Comparison of ENCODE assay signal across 28 cellular contexts in the genomic region with DNA sequence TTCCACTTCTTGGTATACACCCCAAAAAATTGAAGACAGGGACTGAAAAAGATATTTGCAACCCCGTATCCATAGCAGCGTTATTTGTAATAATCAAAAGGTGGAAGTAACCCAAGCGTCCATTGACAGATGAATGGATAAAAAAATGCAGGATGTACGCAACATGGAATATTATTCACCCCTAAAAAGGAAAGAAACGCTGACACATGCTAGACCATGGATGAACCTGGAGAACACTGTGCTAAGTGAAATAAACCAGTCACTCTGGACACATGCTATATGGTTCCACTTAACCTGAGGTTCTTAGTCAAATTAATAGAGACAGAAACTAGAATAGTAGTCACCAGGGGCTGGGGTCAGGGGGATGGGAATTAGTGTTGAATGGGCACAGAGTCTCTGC. TPM values are rescaled to one million over a fixed set of nuclear protein-coding genes. Genes with fewer than 3 reads are reported as not detected.
DNase-seq lines count a peak whose midpoint lies in the region; ATAC-seq, FAIRE-seq and TF ChIP-seq lines count a peak whose summit lies in the region.
"Had no signal": no experiment of that assay in that cellular context is flagged by ENCODE, and none has a peak within 500 bp of the region (broad histone marks: within the 10 kb centered on the region; RNA-seq: fewer than 3 reads in every experiment).

No MANE protein-coding gene starts in this region.

- H2BK12ac ChIP-seq in H1 (ENCODE audit: low read depth, low read length) = no peak overlapping the region

- no peak overlapping the region for H3K4ac ChIP-seq in H1 (replicated peaks; ENCODE audit: insufficient read length, low read depth, low read length)

- no peaks in the 10 kb centered on the region for H3K9me3 Mint-ChIP-seq in natural killer cell treated with Interleukin-12 subunit alpha and Interleukin-12 subunit beta and Interleukin-15 and Interleukin-18, amount 100 ng/mL, for 72 hours
- H3K9me3 Mint-ChIP-seq: CD4-positive, alpha-beta T cell; CD8-positive, alpha-beta T cell had no signal

- TF ChIP-seq EP300 in A549 (IDR thresholded peaks at IDR 0.05) = no peak
- TF ChIP-seq EP300 in H1 (IDR thresholded peaks at IDR 0.05; ENCODE audit: borderline replicate concordance in 1 of 2, low read depth in 2 of 2, low read length in 2 of 2) = no peak

- H3K27me3 Mint-ChIP-seq in natural killer cell treated with Interleukin-12 subunit alpha and Interleukin-12 subunit beta and Interleukin-15 and Interleukin-18, amount 100 ng/mL, for 72 hours = peaks cover 0 to 2% of the 10 kb centered on the region in 2 donors
- H3K27me3 Mint-ChIP-seq: CD4-positive, alpha-beta T cell had no signal

- H3K79me2 ChIP-seq in H1 (ENCODE audit: control insufficient read depth in 1 of 2, insufficient read depth in 2 of 2, low read length in 2 of 2) = no peaks in the 10 kb centered on the region

- in situ Hi-C loops in Panc1 (cut with HindIII; ENCODE audit: low pct_unique_long_range_greater_than_20kb, low sequenced_read_pairs) = no loop called here

- H3K4me2 ChIP-seq in A549 (no peak overlapping the region), H1 (ENCODE audit: insufficient read depth in 1 of 2, low read depth in 2 of 2, low read length in 2 of 2) (no peak overlapping the region)

- H3K79me1 ChIP-seq in H1 (ENCODE audit: low read depth, low read length) = peaks cover 3% of the 10 kb centered on the region; the same call in 1 of the 2 replicates

- whole genome bisulfite sequencing in A549 (ENCODE audit: missing lambda C conversion rate) = 93% methylated on average over 5 of the region's 5 CpGs
- WGBS in H1 (ENCODE audit: extremely low coverage in 1 of 2, insufficient coverage in 1 of 2, insufficient read length in 1 of 2, insufficient replicate concordance in 2 of 2, low coverage in 1 of 2, low lambda C conversion rate in 2 of 2, missing lambda C conversion rate in 1 of 2), 2 experiments = 95% methylated on average over 5 of the region's 5 CpGs; no CpG with 5 or more reads in 1 of the 2 experiments

- H4K91ac ChIP-seq in H1 (replicated peaks; ENCODE audit: insufficient read length, low read length) = no peak overlapping the region

- H3K27ac ChIP-seq in A549 (no peak overlapping the region), HEK293 (ENCODE audit: extremely low read depth, low read depth, low read length) (no peak overlapping the region), Panc1 (ENCODE audit: low read length) (no peak overlapping the region), H1 (ENCODE audit: low read depth, low read length) (no peak overlapping the region), RWPE1 (no peak overlapping the region)
- H3K27ac ChIP-seq: 22Rv1 had no signal

- H3K4me1 Mint-ChIP-seq in natural killer cell treated with Interleukin-12 subunit alpha and Interleukin-12 subunit beta and Interleukin-15 and Interleukin-18, amount 100 ng/mL, for 72 hours (ENCODE audit: low read depth in 2 of 2) = no peaks in the 10 kb centered on the region

- H2AFZ ChIP-seq in H1 (ENCODE audit: low read length) = no peak overlapping the region

- TF ChIP-seq CTCF in A549 (IDR thresholded peaks at IDR 0.05) = no peak
- no peak for TF ChIP-seq CTCF in HEK293 (tag by site-specific recombination; IDR thresholded peaks at IDR 0.05)
- no peak for TF ChIP-seq CTCF in Panc1 (IDR thresholded peaks at IDR 0.05)
- no peak for TF ChIP-seq CTCF in H1 (IDR thresholded peaks at IDR 0.05; ENCODE audit: control extremely low read depth in 1 of 3, insufficient read depth in 1 of 3, low read depth in 1 of 3, low read length in 3 of 3)
- TF ChIP-seq CTCF in RWPE1 (conservative IDR thresholded peaks at IDR 0.05; ENCODE audit: low read depth) = no peak

- CTCF ChIA-PET in A549 (lab: Yijun Ruan, JAX) = interaction anchor here (1.0 to 6.6 kb wide), 2 partner anchors 16 to 44 kb away, joined by 4 to 55 read pairs; no protein-coding TSS in a partner anchor
- CTCF ChIA-PET in HEK293 (lab: Yijun Ruan, JAX) = no interaction called here
- CTCF ChIA-PET in Panc1 (lab: Charles Lee) = no interaction called here
- CTCF ChIA-PET in H1 (lab: Charles Lee; ENCODE audit: partially characterized antibody) = interaction anchor here (0.7 to 3.9 kb wide), 2 partner anchors 15 to 375 kb away, joined by 3 to 15 read pairs; no protein-coding TSS in a partner anchor
- CTCF ChIA-PET in RWPE1 (lab: Yijun Ruan, JAX) = interaction anchor here (0.6 to 0.8 kb wide), 2 partner anchors 15 to 1673 kb away, joined by 3 to 4 read pairs; no protein-coding TSS in a partner anchor

- no peak for FAIRE-seq in A549 (lab: Jason Lieb, UNC)
- FAIRE-seq in H1 (lab: Jason Lieb, UNC) = no peak
- FAIRE-seq: D721Med, GM12878, GM12892, GM18507 had no signal

- no peak overlapping the region for H3K27ac Mint-ChIP-seq in natural killer cell treated with Interleukin-12 subunit alpha and Interleukin-12 subunit beta and Interleukin-15 and Interleukin-18, amount 100 ng/mL, for 72 hours
- H3K27ac Mint-ChIP-seq: CD4-positive, alpha-beta T cell; CD8-positive, alpha-beta T cell had no signal

- no peak overlapping the region for H2BK120ac ChIP-seq in H1 (replicated peaks; ENCODE audit: low read depth, low read length)

- H2BK20ac ChIP-seq in H1 (ENCODE audit: low read length) = no peak overlapping the region

- no peak overlapping the region for H3K56ac ChIP-seq in H1 (replicated peaks; ENCODE audit: insufficient read length, low read depth, low read length)

- intact Hi-C loops in Panc1 (cut with micrococcal nuclease; ENCODE audit: unreplicated experiment) = no loop called here

- H3K18ac ChIP-seq in H1 (ENCODE audit: extremely low read depth, low read length) = no peak overlapping the region

- TSS peak; percentile 43 for BruUV-seq in Panc1 (replicated peaks; lab: Mats Ljungman, UMichigan)

- H3K4me3 ChIP-seq in A549 = no peak overlapping the region
- no peak overlapping the region for H3K4me3 ChIP-seq in HEK293 (ENCODE audit: low read depth, low read length)
- H3K4me3 ChIP-seq in Panc1 (ENCODE audit: low read depth in 2 of 2, low read length in 2 of 2) = no peak overlapping the region
- no peak overlapping the region for H3K4me3 ChIP-seq in H1 (ENCODE audit: extremely low read depth in 1 of 4, insufficient read depth in 2 of 4, low read depth in 3 of 4, low read length in 4 of 4)
- H3K4me3 ChIP-seq: BLaER1 treated with 17β-estradiol and CSF1 and Interleukin-3, amounts not matched to agents 10 nM and 100 nM; GM12878 had no signal

- H3K23ac ChIP-seq in H1 (ENCODE audit: insufficient read length) = no peak overlapping the region

- ATAC-seq in A549 (no peak), Panc1 (no peak)
- ATAC-seq in natural killer cell treated with Interleukin-12 subunit alpha and Interleukin-12 subunit beta and Interleukin-15 and Interleukin-18, amount 100 ng/mL, for 72 hours = no peak
- ATAC-seq: CD8-positive, alpha-beta T cell; GM12878 had no signal

- TF ChIP-seq RAD21 in A549 (conservative IDR thresholded peaks at IDR 0.05 in 1 of 2, IDR thresholded peaks at IDR 0.05 in 1 of 2) (no peak), H1 (IDR thresholded peaks at IDR 0.05 in 1 of 2, conservative IDR thresholded peaks at IDR 0.05 in 1 of 2; ENCODE audit: low read depth in 2 of 2, low read length in 2 of 2) (no peak)

- no peak overlapping the region for H3K4me3 Mint-ChIP-seq in natural killer cell treated with Interleukin-12 subunit alpha and Interleukin-12 subunit beta and Interleukin-15 and Interleukin-18, amount 100 ng/mL, for 72 hours
- H3K4me3 Mint-ChIP-seq: CD4-positive, alpha-beta T cell; CD8-positive, alpha-beta T cell had no signal

- no peak overlapping the region for H3K14ac ChIP-seq in H1 (ENCODE audit: insufficient read length)

- H4K20me1 ChIP-seq in H1 (replicated peaks in 1 of 2; ENCODE audit: control insufficient read depth in 1 of 2, insufficient read depth in 2 of 2, low read length in 2 of 2) = no peaks in the 10 kb centered on the region
- H4K20me1 ChIP-seq: BLaER1 treated with 17β-estradiol and CSF1 and Interleukin-3, amounts not matched to agents 10 nM and 100 nM had no signal

- no peak overlapping the region for H2BK15ac ChIP-seq in H1 (ENCODE audit: low read length)

- H2AK5ac ChIP-seq in H1 (ENCODE audit: low read depth, low read length) = no peak overlapping the region

- H3K9ac ChIP-seq in H1 (replicated peaks in 1 of 4; ENCODE audit: extremely low read depth in 1 of 4, low read depth in 3 of 4, low read length in 3 of 4) = no peak overlapping the region

- no peaks in the 10 kb centered on the region for H3K36me3 Mint-ChIP-seq in natural killer cell treated with Interleukin-12 subunit alpha and Interleukin-12 subunit beta and Interleukin-15 and Interleukin-18, amount 100 ng/mL, for 72 hours
- H3K36me3 Mint-ChIP-seq: CD8-positive, alpha-beta T cell had no signal

- H3K4me1 ChIP-seq in A549 (peaks cover under 1% of the 10 kb centered on the region; the same call in 1 of the 3 replicates), HEK293 (ENCODE audit: control insufficient read depth, insufficient read depth, low read length) (no peaks in the 10 kb centered on the region), Panc1 (ENCODE audit: control insufficient read depth, insufficient read depth, low read length) (no peaks in the 10 kb centered on the region), H1 (replicated peaks in 1 of 4; ENCODE audit: control insufficient read depth in 3 of 4, insufficient read depth in 4 of 4, low read length in 3 of 4) (no peaks in the 10 kb centered on the region; a peak in 1 of 7 replicates)
- H3K4me1 ChIP-seq: BE2C, Caco-2 had no signal

- H3K36me3 ChIP-seq in HEK293 (ENCODE audit: control insufficient read depth in 2 of 2, insufficient read depth in 1 of 2, low read length in 2 of 2) (no peaks in the 10 kb centered on the region), Panc1 (ENCODE audit: control insufficient read depth, insufficient read depth, low read length) (no peaks in the 10 kb centered on the region), H1 (ENCODE audit: control insufficient read depth in 2 of 4, insufficient read depth in 4 of 4, low read length in 3 of 4) (peaks cover 0 to 10% (median 0%) of the 10 kb centered on the region in 4 experiments; a peak in 3 of 8 replicates)
- H3K36me3 ChIP-seq: BE2C; BLaER1 treated with 17β-estradiol and CSF1 and Interleukin-3, amounts not matched to agents 10 nM and 100 nM had no signal

- DNase-seq in A549 (ENCODE audit: low read depth in 1 of 2, low spot score in 1 of 2) (no peak), Panc1 (ENCODE audit: low read depth, low spot score) (no peak), H1 (ENCODE audit: low read depth in 1 of 2, low spot score in 2 of 2) (no peak), hippocampal formation (lab: John Stamatoyannopoulos, UW) (no peak), RWPE1 (ENCODE audit: low spot score) (no peak)
- DNase-seq in natural killer cell treated with Interleukin-12 subunit alpha and Interleukin-12 subunit beta and Interleukin-15 and Interleukin-18, amount 100 ng/mL, for 72 hours (ENCODE audit: low spot score) = no peak
- DNase-seq: ACHN; BE2C; Caco-2; Calu3; CD4-positive, alpha-beta T cell; CD8-positive, alpha-beta T cell; DMS79; DND-41; EL; GDM1 had no signal

- no peak for TF ChIP-seq POLR2A in A549 (IDR thresholded peaks at IDR 0.05; ENCODE audit: low read length)
- TF ChIP-seq POLR2A in H1 (IDR thresholded peaks at IDR 0.05; ENCODE audit: control extremely low read depth in 1 of 2, low read depth in 2 of 2, low read length in 2 of 2) = no peak

- no peak overlapping the region for H4K8ac ChIP-seq in H1 (ENCODE audit: extremely low read depth, insufficient read depth, low read length)

- POLR2A ChIA-PET in A549 (lab: Yijun Ruan, JAX) (no interaction called here), HEK293 (lab: Yijun Ruan, JAX) (no interaction called here), Panc1 (lab: Charles Lee) (no interaction called here), H1 (lab: Charles Lee; ENCODE audit: partially characterized antibody) (interaction anchor here (1.2 kb wide), 1 partner anchor 9 kb away, joined by 3 read pairs; no protein-coding TSS in a partner anchor), RWPE1 (lab: Yijun Ruan, JAX; ENCODE audit: low non-redundant PET) (no interaction called here)

- no peaks in the 10 kb centered on the region for H3K9me3 ChIP-seq in A549
- no peaks in the 10 kb centered on the region for H3K9me3 ChIP-seq in HEK293 (ENCODE audit: control insufficient read depth, insufficient read depth, low read depth, low read length)
- no peaks in the 10 kb centered on the region for H3K9me3 ChIP-seq in Panc1 (ENCODE audit: control insufficient read depth, insufficient read depth, low read depth, low read length)
- H3K9me3 ChIP-seq in H1 (ENCODE audit: insufficient read depth in 2 of 2, low read depth in 1 of 2, low read length in 1 of 2) = no peaks in the 10 kb centered on the region
- H3K9me3 ChIP-seq: BE2C, Caco-2 had no signal

- H3K27me3 ChIP-seq in Panc1 (ENCODE audit: control insufficient read depth, insufficient read depth, low read length) (no peaks in the 10 kb centered on the region), H1 (replicated peaks in 1 of 4; ENCODE audit: control insufficient read depth in 3 of 4, extremely low read depth in 1 of 4, insufficient read depth in 3 of 4, low read length in 3 of 4) (no peaks in the 10 kb centered on the region)
- H3K27me3 ChIP-seq: BE2C; BLaER1 treated with 17β-estradiol and CSF1 and Interleukin-3, amounts not matched to agents 10 nM and 100 nM had no signal

- H2BK5ac ChIP-seq in H1 (ENCODE audit: low read depth, low read length) = no peak overlapping the region

- H4K5ac ChIP-seq in H1 (ENCODE audit: insufficient read length, low read depth, low read length) = no peak overlapping the region

- no peaks in the 10 kb centered on the region for H3K23me2 ChIP-seq in H1 (ENCODE audit: low read depth, low read length)

RNA-seq across cellular contexts. Expression of gene PRLH, which starts 38.6 kb away (rescaled TPM):
- polyA plus RNA-seq in A549 (2011; rRNA removed) (not detected in 2 replicates), A549 (2017; fragmentation: RNase III; extraction: RNeasy Plus Mini Kit Qiagen cat#74134 plus additional on column Dnase treatment) (not detected in 3 replicates), H1 (2011; rRNA removed) (not detected in 2 replicates)
- not detected in 2 replicates for polyA plus RNA-seq in A549 (2012; cell fraction: cytosol; rRNA removed)
- polyA plus RNA-seq in A549 (2012; cell fraction: nucleus; rRNA removed) = not detected in 2 replicates
- not detected in 2 replicates for polyA minus RNA-seq in A549 (2011; rRNA and poly(A)+ RNA removed)
- total RNA-seq in Panc1 (2021; ENCODE audit: unreplicated experiment) = not detected
- not detected for polyA plus RNA-seq in Panc1 (2012; ENCODE audit: insufficient read length)
- not detected in 2 replicates for total RNA-seq in H1 (2021; fragmentation: NEBNext Ultra II Directional; extraction: Animal tissue kit (Norgen Biotek cat#: 25700))
- polyA plus RNA-seq in H1 (2011; cell fraction: cytosol; rRNA removed) = not detected
- not detected for polyA plus RNA-seq in H1 (2011; cell fraction: nucleus; rRNA removed)
- not detected in 4 replicates for polyA plus RNA-seq in H1 (2012, experiment 1 of 2)
- polyA plus RNA-seq in H1 (2012, experiment 2 of 2) = not detected
- not detected for polyA plus RNA-seq in H1 (2013, experiment 1 of 2)
- not detected for polyA plus RNA-seq in H1 (2013, experiment 2 of 2)
- polyA minus RNA-seq in H1 (2011; rRNA and poly(A)+ RNA removed) = not detected in 2 replicates
- polyA minus RNA-seq in H1 (2011; cell fraction: cytosol; rRNA and poly(A)+ RNA removed) = not detected
- not detected for polyA minus RNA-seq in H1 (2011; cell fraction: nucleus; rRNA and poly(A)+ RNA removed)
- not detected for total RNA-seq in natural killer cell treated with Interleukin-12 subunit alpha and Interleukin-12 subunit beta and Interleukin-15 and Interleukin-18, amount 100 ng/mL, for 72 hours
- total RNA-seq: A172; A673; Caco-2; Calu3; CD4-positive, alpha-beta T cell; CD8-positive, alpha-beta T cell; Daoy; G401; GM12878 had no signal
- polyA plus RNA-seq: AG04450, GM12878 had no signal

RNA-seq across cellular contexts. Expression of gene MLPH, which starts 40.7 kb away (rescaled TPM):
- polyA plus RNA-seq in A549 (2011; rRNA removed) (350 and 419 TPM in 2 replicates), A549 (2017; fragmentation: RNase III; extraction: RNeasy Plus Mini Kit Qiagen cat#74134 plus additional on column Dnase treatment) (184 to 219 TPM (median 218 TPM) in 3 replicates), H1 (2011; rRNA removed) (12.7 and 16.9 TPM in 2 replicates)
- 231 and 238 TPM in 2 replicates for polyA plus RNA-seq in A549 (2012; cell fraction: cytosol; rRNA removed)
- 1,019 and 1,045 TPM in 2 replicates for polyA plus RNA-seq in A549 (2012; cell fraction: nucleus; rRNA removed)
- 288 and 355 TPM in 2 replicates for polyA minus RNA-seq in A549 (2011; rRNA and poly(A)+ RNA removed)
- 60.2 TPM for total RNA-seq in Panc1 (2021; ENCODE audit: unreplicated experiment)
- polyA plus RNA-seq in Panc1 (2012; ENCODE audit: insufficient read length) = 42.9 TPM
- 17.0 TPM in 2 replicates for total RNA-seq in H1 (2021; fragmentation: NEBNext Ultra II Directional; extraction: Animal tissue kit (Norgen Biotek cat#: 25700))
- 12.6 TPM for polyA plus RNA-seq in H1 (2011; cell fraction: cytosol; rRNA removed)
- polyA plus RNA-seq in H1 (2011; cell fraction: nucleus; rRNA removed) = 47.0 TPM
- 15.7 to 18.9 TPM (median 17.7 TPM) in 4 replicates for polyA plus RNA-seq in H1 (2012, experiment 1 of 2)
- polyA plus RNA-seq in H1 (2012, experiment 2 of 2) = 7.2 TPM
- polyA plus RNA-seq in H1 (2013, experiment 1 of 2) = 11.2 TPM
- polyA plus RNA-seq in H1 (2013, experiment 2 of 2) = 11.0 TPM
- polyA minus RNA-seq in H1 (2011; rRNA and poly(A)+ RNA removed) = 14.5 and 14.8 TPM in 2 replicates
- polyA minus RNA-seq in H1 (2011; cell fraction: cytosol; rRNA and poly(A)+ RNA removed) = 10.6 TPM
- 14.1 TPM for polyA minus RNA-seq in H1 (2011; cell fraction: nucleus; rRNA and poly(A)+ RNA removed)
- total RNA-seq in natural killer cell treated with Interleukin-12 subunit alpha and Interleukin-12 subunit beta and Interleukin-15 and Interleukin-18, amount 100 ng/mL, for 72 hours = not detected
- total RNA-seq: A673; Caco-2; CD8-positive, alpha-beta T cell had no signal

Comparison
In these comparisons a context has a peak if more than half of its experiments do, and no peak if none do; other contexts are left out.
1. RNA of gene MLPH, which starts 40.7 kb away (total RNA-seq): 60.2 TPM in Panc1 (single experiment) and 17.0 TPM in H1; not detected in natural killer cell treated with Interleukin-12 subunit alpha and Interleukin-12 subunit beta and Interleukin-15 and Interleukin-18, amount 100 ng/mL, for 72 hours; every median in the first group is over 10 times any median in the second.
2. CTCF ChIA-PET loops: an anchor here in A549 (1.0 to 6.6 kb wide), H1 (0.7 to 3.9 kb wide) and RWPE1 (0.6 to 0.8 kb wide); none called in HEK293 and Panc1.